8 cellular contexts compared by ENCODE assay signal in the genomic region with DNA sequence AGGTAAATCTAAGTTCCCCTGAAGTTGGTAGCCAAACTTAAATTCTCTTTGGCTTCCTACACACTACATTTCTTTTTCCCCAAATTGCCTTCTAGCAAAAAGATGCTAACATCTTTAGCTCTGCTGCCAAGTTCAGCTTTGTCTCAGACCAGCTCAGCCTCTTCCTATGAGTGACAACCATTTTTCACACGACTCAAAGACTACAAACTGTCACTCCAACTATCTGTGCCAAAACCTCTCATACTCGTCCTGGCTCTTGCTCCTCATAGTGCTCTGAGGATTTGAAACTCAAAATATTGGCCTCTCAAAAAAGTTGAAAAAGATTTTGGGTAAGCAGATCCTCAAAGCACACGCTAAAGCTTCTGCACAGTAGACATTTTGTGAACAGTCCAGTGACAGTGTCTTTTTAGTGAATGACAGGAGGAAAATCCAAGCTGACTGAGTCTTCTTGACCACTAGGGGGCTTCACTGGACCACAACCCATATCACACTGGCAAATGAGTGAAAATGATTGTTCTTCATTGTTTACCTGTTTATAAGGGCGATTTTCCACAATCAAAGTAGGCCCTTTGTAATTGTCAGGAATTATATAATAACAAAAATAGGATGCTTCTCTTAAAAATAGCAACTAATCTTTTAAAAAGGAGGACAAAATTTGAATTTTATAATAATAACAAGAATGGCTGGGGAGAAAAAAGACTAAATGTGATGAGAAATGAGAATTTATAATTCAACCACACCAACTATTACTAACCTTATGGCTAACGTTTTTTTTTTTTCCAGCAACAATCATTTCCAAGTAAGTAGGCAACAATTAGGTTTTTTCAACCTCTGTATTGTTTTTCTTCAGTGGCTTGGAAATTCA.
DNase-seq lines count a peak whose midpoint lies in the region; ATAC-seq and TF ChIP-seq lines count a peak whose summit lies in the region.

No MANE protein-coding gene starts in this region.

- CTCF ChIA-PET in T-cell (lab: Charles Lee): interaction anchor here (0.6 to 1.8 kb wide), 7 partner anchors 10 to 396 kb away, joined by 3 to 5 read pairs (median 4); no protein-coding TSS in a partner anchor

- H3K9ac ChIP-seq in DND-41 (ENCODE audit: low read depth, low read length): no peak overlapping the region

- peak; percentile 95 for ATAC-seq in DND-41 (ENCODE audit: insufficient read depth, low read depth)
- peak; percentile 73 for ATAC-seq in GM21390 (IDR thresholded peaks at IDR 0.05; ENCODE audit: unreplicated experiment)
- peak in 3 of 4 experiments; percentile 54 to 68 (median 62) for ATAC-seq in T-cell (replicated peaks in 1 of 4)
- peak; percentile 72 for ATAC-seq in memory B cell (ENCODE audit: low read depth)
- no peak for ATAC-seq in HG02571 (IDR thresholded peaks at IDR 0.05; ENCODE audit: unreplicated experiment)
- ATAC-seq in HG03565 (IDR thresholded peaks at IDR 0.05; ENCODE audit: unreplicated experiment): no peak

- no peak for TF ChIP-seq POLR2A in NB4 (IDR thresholded peaks at IDR 0.05; ENCODE audit: extremely low read depth, insufficient read length)

- H3K9me3 ChIP-seq in DND-41 (ENCODE audit: insufficient read depth, low read length, severe bottlenecking): no peaks in the 10 kb centered on the region

- H3K36me3 Mint-ChIP-seq in T-cell (peaks cover 54% of the 10 kb centered on the region), memory B cell (peaks cover 38% of the 10 kb centered on the region)

- DNase-seq in DND-41 (peak; percentile 56), NB4 (ENCODE audit: low read depth) (peak; percentile 68), T-cell (peak in 12 of 34 experiments; percentile 4 to 22 (median 13)), dermis microvascular lymphatic vessel endothelial cell (ENCODE audit: low read depth in 2 of 2) (peak; percentile 40 to 70), memory B cell (ENCODE audit: low spot score in 2 of 2) (peak in 1 of 2 donors; percentile 31)

- peak overlapping the region; percentile 44; the same call in 1 of the 2 replicates for H2AFZ ChIP-seq in DND-41 (ENCODE audit: low read depth, low read length)

- no peaks in the 10 kb centered on the region for H3K9me3 Mint-ChIP-seq in T-cell
- no peaks in the 10 kb centered on the region for H3K9me3 Mint-ChIP-seq in memory B cell

- H3K4me2 ChIP-seq in DND-41 (ENCODE audit: insufficient read depth, low read length): no peak overlapping the region

- TF ChIP-seq CTCF in DND-41 (IDR thresholded peaks at IDR 0.05; ENCODE audit: borderline replicate concordance, extremely low read depth, low read length, poor library complexity, severe bottlenecking) (peak; percentile 88), NB4 (IDR thresholded peaks at IDR 0.05; ENCODE audit: low read depth, low read length) (peak; percentile 96)

- H3K4me1 Mint-ChIP-seq in T-cell: peaks cover 0 to 4% (median 3%) of the 10 kb centered on the region in 3 donors
- peaks cover 3% of the 10 kb centered on the region for H3K4me1 Mint-ChIP-seq in memory B cell

- H3K4me1 ChIP-seq in DND-41 (ENCODE audit: insufficient read depth, low read length): peaks cover 13% of the 10 kb centered on the region

- no peaks in the 10 kb centered on the region for H4K20me1 ChIP-seq in DND-41 (ENCODE audit: insufficient read depth, low read length)

- no peaks in the 10 kb centered on the region for H3K27me3 ChIP-seq in DND-41 (ENCODE audit: insufficient read depth, low read length, poor library complexity)

- H3K4me3 ChIP-seq in DND-41 (ENCODE audit: low read depth in 1 of 2, low read length in 2 of 2) (no peak overlapping the region), NB4 (ENCODE audit: low read depth, low read length) (no peak overlapping the region)

- H3K27ac ChIP-seq in DND-41 (ENCODE audit: low read length): peak overlapping the region; percentile 57

- H3K27ac Mint-ChIP-seq in T-cell (peak overlapping the region; percentile 49 to 71), memory B cell (peak overlapping the region; percentile 46)

- peaks cover 4% of the 10 kb centered on the region; the same call in 1 of the 2 replicates for H3K36me3 ChIP-seq in DND-41 (ENCODE audit: insufficient read depth, low read length)

- no peak overlapping the region for H3K4me3 Mint-ChIP-seq in T-cell
- H3K4me3 Mint-ChIP-seq in memory B cell: no peak overlapping the region

- H3K79me2 ChIP-seq in DND-41 (ENCODE audit: insufficient read depth, low read length): no peaks in the 10 kb centered on the region

- H3K27me3 Mint-ChIP-seq in T-cell (no peaks in the 10 kb centered on the region), memory B cell (no peaks in the 10 kb centered on the region)

- POLR2A ChIA-PET in T-cell (lab: Charles Lee): interaction anchor here (0.6 to 1.1 kb wide), 3 partner anchors 33 to 385 kb away, joined by 4 to 8 read pairs (median 5); no protein-coding TSS in a partner anchor

Comparison
In these comparisons a context has a peak if more than half of its experiments do, and no peak if none do; other contexts are left out.
1. ATAC-seq: peak in DND-41 (single experiment), GM21390 (single experiment), T-cell (3 of 4) and memory B cell (single experiment); none in HG02571 (single experiment) and HG03565 (single experiment).